8 cellular contexts compared by ENCODE assay signal in the genomic region with DNA sequence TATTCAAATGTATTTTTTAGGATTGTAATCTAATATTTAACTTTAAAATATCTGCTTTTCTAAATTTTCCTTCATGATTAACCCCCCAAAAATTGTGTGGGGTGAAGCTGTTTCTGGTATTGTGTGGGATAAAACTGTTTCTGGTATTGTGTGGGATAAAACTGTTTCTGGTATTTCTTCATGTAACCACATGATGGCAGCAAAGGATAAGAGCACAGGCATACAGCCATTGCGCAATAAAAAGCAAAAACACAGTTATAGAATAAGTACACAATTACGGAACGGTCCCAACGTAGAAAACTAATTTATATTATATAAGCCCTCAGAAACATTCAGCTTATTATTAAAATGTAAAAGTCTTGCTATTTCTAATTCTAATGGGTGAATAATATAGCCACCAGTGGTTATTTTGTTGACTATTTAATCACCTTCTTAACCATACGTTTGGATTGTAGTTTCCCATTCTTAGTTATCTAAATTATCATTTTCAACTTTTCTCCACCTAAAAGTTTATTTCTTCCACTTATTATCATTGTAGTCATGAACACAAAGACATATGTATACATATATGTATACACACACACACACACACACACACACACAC.
A peak's percentile ranks its signal among the peaks of the same experiment; 100 is the strongest.
DNase-seq lines count a peak whose midpoint lies in the region; ATAC-seq and TF ChIP-seq lines count a peak whose summit lies in the region.

No MANE protein-coding gene starts in this region.

- no peaks in the 10 kb centered on the region for H3K27me3 ChIP-seq in RWPE2 (ENCODE audit: insufficient read depth, poor library complexity, severe bottlenecking)
- H3K27me3 ChIP-seq in neural cell (ENCODE audit: insufficient read depth, low read depth, low read length), result no peaks in the 10 kb centered on the region

- H3K9ac ChIP-seq in neural cell (ENCODE audit: low read length), result no peak overlapping the region

- H3K9me2 ChIP-seq in neural cell (ENCODE audit: insufficient read depth, low read length), result no peaks in the 10 kb centered on the region

- H4K20me1 ChIP-seq in neural cell (ENCODE audit: insufficient read depth), result no peaks in the 10 kb centered on the region

- TF ChIP-seq RAD21 in neural cell (conservative IDR thresholded peaks at IDR 0.05), result peak; percentile 98

- TF ChIP-seq EP300 in neural cell (conservative IDR thresholded peaks at IDR 0.05; ENCODE audit: poor library complexity, severe bottlenecking), result no peak

- no peaks in the 10 kb centered on the region for H3K79me2 ChIP-seq in neural cell (replicated peaks; ENCODE audit: insufficient read depth, low read length)

- no peaks in the 10 kb centered on the region for H3F3A ChIP-seq in neural cell (ENCODE audit: insufficient read depth, low read length, poor library complexity, severe bottlenecking)

- H3K4me2 ChIP-seq in neural cell (ENCODE audit: low read length), result no peak overlapping the region

- no peak overlapping the region for H3K27ac ChIP-seq in RWPE2 (ENCODE audit: poor library complexity, severe bottlenecking)
- no peak overlapping the region for H3K27ac ChIP-seq in neural cell (ENCODE audit: low read length)

- TF ChIP-seq CTCF in RWPE2 (IDR thresholded peaks at IDR 0.05; ENCODE audit: poor library complexity, severe bottlenecking) (peak; percentile 93), neural cell (IDR thresholded peaks at IDR 0.05; ENCODE audit: poor library complexity, severe bottlenecking) (peak; percentile 86)

- H3K4me1 ChIP-seq in RWPE2 (ENCODE audit: insufficient read depth, poor library complexity, severe bottlenecking), result no peaks in the 10 kb centered on the region

- H3K4me3 ChIP-seq in RWPE2 (ENCODE audit: severe bottlenecking), result no peak overlapping the region
- H3K4me3 ChIP-seq in neural cell (ENCODE audit: low read length), result no peak overlapping the region

- H2AFZ ChIP-seq in neural cell (ENCODE audit: low read depth, low read length), result no peak overlapping the region

- H3K36me3 ChIP-seq in RWPE2 (ENCODE audit: low read depth), result no peaks in the 10 kb centered on the region
- no peaks in the 10 kb centered on the region for H3K36me3 ChIP-seq in neural cell (ENCODE audit: insufficient read depth, low read length)

- peak; percentile 2 for DNase-seq in NCI-H345 treated with DMSO at 0.1 percent for 48 hours (lab: John Stamatoyannopoulos, UW; ENCODE audit: unreplicated experiment)
- no peak for DNase-seq in NCI-H345 (lab: John Stamatoyannopoulos, UW)
- DNase-seq in RWPE2 (ENCODE audit: low spot score), result no peak
- DNase-seq in cerebellar nuclear complex (lab: John Stamatoyannopoulos, UW), result no peak

- ATAC-seq in GM19468 (IDR thresholded peaks at IDR 0.05; ENCODE audit: extremely low read depth, unreplicated experiment), result peak; percentile 38
- peak; percentile 65 for ATAC-seq in HG03520 (IDR thresholded peaks at IDR 0.05; ENCODE audit: unreplicated experiment)
- no peak for ATAC-seq in RWPE2 (ENCODE audit: low read depth)
- peak; percentile 64 for ATAC-seq in esophagus mucosa

- H3K9me3 ChIP-seq in RWPE2 (ENCODE audit: severe bottlenecking) (peaks cover 2% of the 10 kb centered on the region), neural cell (ENCODE audit: low read length) (no peaks in the 10 kb centered on the region)

TF ChIP-seq in neural cell, 6 proteins besides CTCF, POLR2A, EP300 and RAD21:
- TF ChIP-seq EZH2 (IDR thresholded peaks at IDR 0.05; ENCODE audit: borderline replicate concordance, insufficient read depth, low read length, poor library complexity, severe bottlenecking) (no peak), SMC3 (conservative IDR thresholded peaks at IDR 0.05; ENCODE audit: poor library complexity) (peak; percentile 96)
